14 cellular contexts compared by ENCODE assay signal in genomic region chr2:216857131-216857550, GRCh38. TPM values are rescaled to one million over a fixed set of nuclear protein-coding genes. Genes with fewer than 3 reads are reported as not detected.
A peak's percentile ranks its signal among the peaks of the same experiment; 100 is the strongest.
DNase-seq lines count a peak whose midpoint lies in the region; ATAC-seq, FAIRE-seq and TF ChIP-seq lines count a peak whose summit lies in the region.
"Had no signal": no experiment of that assay in that cellular context is flagged by ENCODE, and none has a peak within 500 bp of the region (broad histone marks: within the 10 kb centered on the region; RNA-seq: fewer than 3 reads in every experiment).

No MANE protein-coding gene starts in this region.

- TF ChIP-seq CTCF in LNCaP clone FGC (IDR thresholded peaks at IDR 0.05; ENCODE audit: control insufficient read depth, extremely low read depth, insufficient read depth) (no peak), bronchial epithelial cell (IDR thresholded peaks at IDR 0.05; ENCODE audit: insufficient read depth, low read length, severe bottlenecking) (no peak), psoas muscle (IDR thresholded peaks at IDR 0.05) (no peak)

- ATAC-seq in sciatic nerve (peak; percentile 2), psoas muscle (no peak)
- ATAC-seq: mucosa of descending colon had no signal

- WGBS in psoas muscle, 3 donors = 77 to 94% (median 85%) methylated on average over 3 of the region's 3 CpGs

- no peaks in the 10 kb centered on the region for H3K27me3 ChIP-seq in bronchial epithelial cell (ENCODE audit: control insufficient read depth, insufficient read depth, low read length)
- H3K27me3 ChIP-seq in psoas muscle (ENCODE audit: insufficient read depth in 3 of 3, low read length in 2 of 3) = no peaks in the 10 kb centered on the region

- FAIRE-seq in bronchial epithelial cell (lab: Jason Lieb, UNC) = no peak

- intact Hi-C loops in sciatic nerve (cut with DNase I) = no loop called here
- intact Hi-C loops in psoas muscle (cut with DNase I) = no loop called here

- H3K4me1 ChIP-seq in psoas muscle = peaks cover 19% of the 10 kb centered on the region

- H3K9me3 ChIP-seq in psoas muscle = no peaks in the 10 kb centered on the region
- H3K9me3 ChIP-seq: mucosa of descending colon had no signal

- H3K27ac ChIP-seq in psoas muscle = no peak overlapping the region
- H3K27ac ChIP-seq: 22Rv1 had no signal

- H3K4me3 ChIP-seq in LNCaP clone FGC (ENCODE audit: low read depth, low read length) = no peak overlapping the region
- no peak overlapping the region for H3K4me3 ChIP-seq in bronchial epithelial cell (ENCODE audit: low read depth, low read length)
- no peak overlapping the region for H3K4me3 ChIP-seq in psoas muscle
- H3K4me3 ChIP-seq: mucosa of descending colon had no signal

- peak; percentile 20 for DNase-seq in DMS53 (lab: John Stamatoyannopoulos, UW)
- no peak for DNase-seq in DMS53 treated with DMSO at 0.1 percent for 48 hours (lab: John Stamatoyannopoulos, UW; ENCODE audit: unreplicated experiment)
- peak; percentile 62 for DNase-seq in LNCaP clone FGC (ENCODE audit: low read depth)
- peak; percentile 56 for DNase-seq in bronchial epithelial cell (ENCODE audit: low read depth)
- DNase-seq in sciatic nerve (ENCODE audit: low spot score) = no peak
- no peak for DNase-seq in psoas muscle
- DNase-seq in 8988T = no peak
- no peak for DNase-seq in iPS-NIHi11 (ENCODE audit: low spot score)
- DNase-seq: mucosa of descending colon, SIG-M5 had no signal

- H3K36me3 ChIP-seq in bronchial epithelial cell (ENCODE audit: control insufficient read depth, insufficient read depth, low read length) (no peaks in the 10 kb centered on the region), psoas muscle (ENCODE audit: insufficient read depth in 1 of 2, low read depth in 1 of 2) (no peaks in the 10 kb centered on the region)

RNA-seq across cellular contexts. Expression of gene TNP1, which starts 2.7 kb away (rescaled TPM):
- total RNA-seq in bronchial epithelial cell (not detected in 2 replicates), sciatic nerve (not detected), psoas muscle (not detected)
- polyA plus RNA-seq in psoas muscle = not detected
- total RNA-seq: chondrocyte, glomerular endothelial cell, mucosa of descending colon had no signal
- polyA plus RNA-seq: IgD-negative memory B cell had no signal

Comparison
In these comparisons a context has a peak if more than half of its experiments do, and no peak if none do; other contexts are left out.
1. DNase-seq: peak in DMS53 (single experiment), LNCaP clone FGC (single experiment) and bronchial epithelial cell (single experiment); none in DMS53 treated with DMSO at 0.1 percent for 48 hours (single experiment), sciatic nerve (single experiment), psoas muscle (0 of 2), 8988T (single experiment) and iPS-NIHi11 (single experiment).